Comparison of ENCODE assay signal across 8 cellular contexts in the genomic region with DNA sequence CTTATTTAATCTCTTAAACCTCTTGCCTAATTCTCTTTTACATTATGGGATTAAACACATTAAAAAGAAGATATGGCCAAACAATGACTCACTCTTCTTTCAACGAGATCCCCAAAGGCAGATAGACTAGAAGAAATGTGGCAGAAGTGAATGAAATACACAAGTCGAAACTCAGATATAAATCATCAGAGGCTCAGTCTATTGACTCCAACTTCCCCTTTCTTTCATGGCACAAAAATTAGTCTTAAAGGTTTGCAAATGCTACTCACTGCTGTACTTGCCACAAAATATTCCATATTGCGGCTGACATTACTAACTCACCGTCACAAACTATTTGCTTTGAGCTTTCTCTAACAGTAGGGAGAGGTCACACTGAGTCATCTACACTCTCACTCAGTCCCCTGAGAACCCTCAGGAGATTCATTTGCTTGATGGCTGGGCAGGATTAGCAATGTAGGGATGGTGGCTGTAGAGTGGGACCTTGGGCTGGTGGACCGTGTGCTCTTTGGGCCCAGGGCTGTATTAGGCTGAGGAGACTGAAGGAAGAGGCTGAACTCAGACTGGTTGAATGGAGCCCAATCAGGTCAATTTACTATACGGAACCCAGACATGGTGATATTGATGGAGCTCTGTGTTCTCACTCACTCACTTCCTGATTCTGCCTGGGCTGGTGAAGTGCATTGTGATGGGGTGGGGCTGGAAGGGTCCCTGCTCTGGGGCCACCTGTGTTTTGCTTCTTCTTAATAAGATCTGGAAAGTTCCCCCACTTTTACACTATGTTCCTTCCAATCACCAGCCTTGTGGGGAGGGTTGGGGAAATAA. TPM values are rescaled to one million over a fixed set of nuclear protein-coding genes. Genes with fewer than 3 reads are reported as not detected.
DNase-seq lines count a peak whose midpoint lies in the region; ATAC-seq and TF ChIP-seq lines count a peak whose summit lies in the region.

No MANE protein-coding gene starts in this region.

- H3K4me3 ChIP-seq in body of pancreas (no peak overlapping the region), ascending aorta (no peak overlapping the region)

- H3K27ac ChIP-seq in body of pancreas (no peak overlapping the region), ascending aorta (no peak overlapping the region)

- ATAC-seq in GM18909 (IDR thresholded peaks at IDR 0.05; ENCODE audit: poor library complexity, unreplicated experiment) = peak; percentile 71
- peak; percentile 52 for ATAC-seq in HG02938 (IDR thresholded peaks at IDR 0.05; ENCODE audit: unreplicated experiment)
- ATAC-seq in body of pancreas = no peak

- no peak for TF ChIP-seq POLR2A in body of pancreas (IDR thresholded peaks at IDR 0.05)

- H3K27me3 ChIP-seq in body of pancreas (no peaks in the 10 kb centered on the region), ascending aorta (no peaks in the 10 kb centered on the region)

- no peak for TF ChIP-seq CTCF in body of pancreas (IDR thresholded peaks at IDR 0.05)
- TF ChIP-seq CTCF in ascending aorta (IDR thresholded peaks at IDR 0.05) = no peak

- DNase-seq in SIG-M5 treated with dmso at 0.1 percent for 504 hours (lab: John Stamatoyannopoulos, UW; ENCODE audit: unreplicated experiment) (peak; percentile 72), myocyte (ENCODE audit: low read depth) (peak; percentile 10), NCI-H1092 treated with DMSO at 0.1 percent for 48 hours (lab: John Stamatoyannopoulos, UW) (no peak), NCI-H2171 treated with DMSO at 0.1 percent for 48 hours (lab: John Stamatoyannopoulos, UW) (no peak), body of pancreas (no peak), ascending aorta (ENCODE audit: low spot score in 2 of 2) (no peak)

- intact Hi-C loops in body of pancreas (cut with DNase I) = no loop called here
- intact Hi-C loops in ascending aorta (cut with DNase I) = no loop called here

- H3K36me3 ChIP-seq in body of pancreas (replicated peaks in 1 of 2; ENCODE audit: insufficient read depth in 1 of 2, low read depth in 2 of 2) (no peaks in the 10 kb centered on the region), ascending aorta (no peaks in the 10 kb centered on the region)

- 65 to 73% methylated on average over 4 to 6 of the region's 6 CpGs for WGBS in body of pancreas, 2 donors

- H3K9me3 ChIP-seq in body of pancreas (peaks cover 0 to 6% (median 0%) of the 10 kb centered on the region in 3 donors), ascending aorta (peaks cover 0 to 7% of the 10 kb centered on the region in 2 donors)

- H3K4me1 ChIP-seq in body of pancreas (no peaks in the 10 kb centered on the region), ascending aorta (no peaks in the 10 kb centered on the region)

RNA-seq across cellular contexts. Expression of gene UBR2, which starts 42.8 kb away (rescaled TPM):
- total RNA-seq in myocyte (23.7 and 26.5 TPM in 2 replicates), body of pancreas (10 to 100 TPM; 19.4 to 23.9 TPM), ascending aorta (17.8 TPM)
- polyA plus RNA-seq in myocyte (2012) = 7.2 TPM

Comparison
In these comparisons a context has a peak if more than half of its experiments do, and no peak if none do; other contexts are left out.
1. DNase-seq: peak in SIG-M5 treated with dmso at 0.1 percent for 504 hours (single experiment) and myocyte (single experiment); none in NCI-H1092 treated with DMSO at 0.1 percent for 48 hours (single experiment), NCI-H2171 treated with DMSO at 0.1 percent for 48 hours (single experiment), body of pancreas (0 of 4) and ascending aorta (0 of 2).